ENCODE assay signal across 8 cellular contexts in genomic region chr16:56673916-56674315, GRCh38. TPM values are rescaled to one million over a fixed set of nuclear protein-coding genes. Genes with fewer than 3 reads are reported as not detected.
DNase-seq lines count a peak whose midpoint lies in the region; ATAC-seq and TF ChIP-seq lines count a peak whose summit lies in the region.

No MANE protein-coding gene starts in this region.

- H3K4me1 ChIP-seq in heart left ventricle (peaks cover 0 to 19% (median 9%) of the 10 kb centered on the region in 12 donors), thoracic aorta (ENCODE audit: control insufficient read depth in 1 of 2, low read depth in 2 of 2) (peaks cover 4 to 17% of the 10 kb centered on the region in 2 donors)

- no peak for TF ChIP-seq POLR2A in heart left ventricle (IDR thresholded peaks at IDR 0.05)

- ATAC-seq in heart left ventricle (peak in 3 of 4 donors; percentile 42 to 66 (median 55)), thoracic aorta (ENCODE audit: insufficient number of reproducible peaks, low FRiP score, low read depth) (no peak)
- ATAC-seq in activated T-helper 17 cell treated with anti-CD3 and anti-CD28 coated beads, Interleukin-2, amount 50 U/mL, for 72 hours (replicated peaks): no peak

- no peak overlapping the region for H3K27ac Mint-ChIP-seq in activated T-helper 17 cell treated with anti-CD3 and anti-CD28 coated beads, Interleukin-2, amount 50 U/mL, for 72 hours

- peaks cover 0 to 59% (median 23%) of the 10 kb centered on the region in 9 donors for H3K27me3 ChIP-seq in heart left ventricle
- H3K27me3 ChIP-seq in thoracic aorta (replicated peaks; ENCODE audit: insufficient read depth): peaks cover 16% of the 10 kb centered on the region

- no peak overlapping the region for H3K4me3 Mint-ChIP-seq in activated T-helper 17 cell treated with anti-CD3 and anti-CD28 coated beads, Interleukin-2, amount 50 U/mL, for 72 hours

- no peak overlapping the region for H3K4me3 ChIP-seq in heart left ventricle
- no peak overlapping the region for H3K4me3 ChIP-seq in thoracic aorta

- intact Hi-C loops in heart left ventricle (cut with DNase I): loop anchor here in 2 of 10 donors (1.0 to 2.0 kb wide), 2 partner anchors 28 to 29 kb away; no protein-coding TSS in a partner anchor

- 38 to 43% (median 41%) methylated on average over 12 of the region's 12 CpGs for WGBS in heart left ventricle, 4 donors

- peak; percentile 37 for DNase-seq in stimulated activated CD4-positive, alpha-beta T cell treated with anti-CD3 and anti-CD28 coated beads, Interleukin-1b, Interleukin-23, amount 100 ng/mL, for 48 hours
- no peak for DNase-seq in stimulated activated CD4-positive, alpha-beta T cell treated with anti-CD3 and anti-CD28 coated beads, Interleukin-15, amount 100 ng/mL, for 24 hours
- DNase-seq in UCSD-AML1 (lab: John Stamatoyannopoulos, UW; ENCODE audit: unreplicated experiment) (peak; percentile 29), heart left ventricle (no peak), thoracic aorta (ENCODE audit: low spot score) (no peak), retina (no peak), midbrain (lab: John Stamatoyannopoulos, UW) (no peak)

- no peaks in the 10 kb centered on the region for H3K9me3 Mint-ChIP-seq in activated T-helper 17 cell treated with anti-CD3 and anti-CD28 coated beads, Interleukin-2, amount 50 U/mL, for 72 hours

- peaks cover 8% of the 10 kb centered on the region for H3K4me1 Mint-ChIP-seq in activated T-helper 17 cell treated with anti-CD3 and anti-CD28 coated beads, Interleukin-2, amount 50 U/mL, for 72 hours

- peaks cover 24% of the 10 kb centered on the region for H3K27me3 Mint-ChIP-seq in activated T-helper 17 cell treated with anti-CD3 and anti-CD28 coated beads, Interleukin-2, amount 50 U/mL, for 72 hours

- peaks cover 1% of the 10 kb centered on the region for H3K36me3 Mint-ChIP-seq in activated T-helper 17 cell treated with anti-CD3 and anti-CD28 coated beads, Interleukin-2, amount 50 U/mL, for 72 hours (ENCODE audit: low read depth)

- no peaks in the 10 kb centered on the region for H3K36me3 ChIP-seq in heart left ventricle
- no peaks in the 10 kb centered on the region for H3K36me3 ChIP-seq in thoracic aorta

- no peaks in the 10 kb centered on the region for H3K9me3 ChIP-seq in heart left ventricle
- no peaks in the 10 kb centered on the region for H3K9me3 ChIP-seq in thoracic aorta

- H3K27ac ChIP-seq in heart left ventricle: no peak overlapping the region
- no peak overlapping the region for H3K27ac ChIP-seq in thoracic aorta

- TF ChIP-seq CTCF in heart left ventricle (IDR thresholded peaks at IDR 0.05) (peak; percentile 37 to 67 (median 55)), thoracic aorta (IDR thresholded peaks at IDR 0.05) (peak; percentile 61)

RNA-seq across cellular contexts. Expression of gene MT1H, which starts 4.3 kb away (rescaled TPM):
- total RNA-seq in heart left ventricle (1 to 10 TPM in 2 of 9 donors, not detected in 7; 2.2 to 3.1 TPM), thoracic aorta (not detected)
- polyA plus RNA-seq in heart left ventricle: not detected
- not detected for total RNA-seq in activated T-helper 17 cell treated with anti-CD3 and anti-CD28 coated beads, Interleukin-2, amount 50 U/mL, for 72 hours

RNA-seq across cellular contexts. Expression of gene MT1G, which starts 6.1 kb away (rescaled TPM):
- 10 to 100 TPM in 1 of 9 donors, 1 to 10 TPM in 2, not detected in 6; 1.4 to 19.1 (median 6.0) TPM for total RNA-seq in heart left ventricle
- polyA plus RNA-seq in heart left ventricle: 1 to 10 TPM in 1 of 2 donors, not detected in 1; 7.2 TPM
- total RNA-seq in thoracic aorta: 10 to 100 TPM in 1 of 2 donors, not detected in 1; 34.7 TPM
- not detected for total RNA-seq in activated T-helper 17 cell treated with anti-CD3 and anti-CD28 coated beads, Interleukin-2, amount 50 U/mL, for 72 hours

RNA-seq across cellular contexts. Expression of gene MT1X, which starts 8.4 kb away (rescaled TPM):
- 100 to 1,000 TPM in 4 of 9 donors, 10 to 100 TPM in 5; 20.6 to 918 (median 77.7) TPM for total RNA-seq in heart left ventricle
- 100 to 1,000 TPM; 144 to 145 TPM for polyA plus RNA-seq in heart left ventricle
- total RNA-seq in thoracic aorta: 100 to 1,000 TPM; 308 to 320 TPM
- total RNA-seq in activated T-helper 17 cell treated with anti-CD3 and anti-CD28 coated beads, Interleukin-2, amount 50 U/mL, for 72 hours: 1 to 10 TPM; 6.1 to 7.6 TPM

RNA-seq across cellular contexts. Expression of gene MT1F, which starts 16.2 kb away (rescaled TPM):
- 1 to 10 TPM in 7 of 9 donors, not detected in 2; 1.3 to 8.1 (median 3.3) TPM for total RNA-seq in heart left ventricle
- polyA plus RNA-seq in heart left ventricle: 1 to 10 TPM; 1.3 to 1.4 TPM
- 1 to 10 TPM; 3.1 to 3.9 TPM for total RNA-seq in thoracic aorta
- total RNA-seq in activated T-helper 17 cell treated with anti-CD3 and anti-CD28 coated beads, Interleukin-2, amount 50 U/mL, for 72 hours: 1 to 10 TPM; 3.1 to 5.7 TPM

RNA-seq across cellular contexts. Expression of gene MT1B, which starts 22.2 kb away (rescaled TPM):
- total RNA-seq in heart left ventricle: not detected
- polyA plus RNA-seq in heart left ventricle: not detected
- not detected for total RNA-seq in thoracic aorta
- not detected for total RNA-seq in activated T-helper 17 cell treated with anti-CD3 and anti-CD28 coated beads, Interleukin-2, amount 50 U/mL, for 72 hours

Comparison
In these comparisons a context has a peak if more than half of its experiments do, and no peak if none do; other contexts are left out.
1. DNase-seq: peak in stimulated activated CD4-positive, alpha-beta T cell treated with anti-CD3 and anti-CD28 coated beads, Interleukin-1b, Interleukin-23, amount 100 ng/mL, for 48 hours (single experiment) and UCSD-AML1 (single experiment); none in stimulated activated CD4-positive, alpha-beta T cell treated with anti-CD3 and anti-CD28 coated beads, Interleukin-15, amount 100 ng/mL, for 24 hours (single experiment), heart left ventricle (0 of 5), thoracic aorta (single experiment), retina (single experiment) and midbrain (single experiment).
2. ATAC-seq: peak in heart left ventricle (3 of 4); none in thoracic aorta (single experiment) and activated T-helper 17 cell treated with anti-CD3 and anti-CD28 coated beads, Interleukin-2, amount 50 U/mL, for 72 hours (single experiment).